Comparison of ENCODE assay signal across 1 cellular context in genomic region chr16:50573279-50573678, GRCh38.
TF ChIP-seq lines count a peak whose summit lies in the region.

No MANE protein-coding gene starts in this region.

TF ChIP-seq in K562, 482 proteins besides CTCF, POLR2A, EP300 and RAD21 (continued from another document):
- TF ChIP-seq ZFP30 (CRISPR knock-in tag; IDR thresholded peaks at IDR 0.05; ENCODE audit: borderline replicate concordance) = no peak
